Comparison of ENCODE assay signal across 2 cellular contexts in genomic region chrX:10166248-10166716, GRCh38.
TF ChIP-seq lines count a peak whose summit lies in the region.

No MANE protein-coding gene starts in this region.

TF ChIP-seq in HepG2, 621 proteins besides CTCF, POLR2A, EP300 and RAD21:
- TF ChIP-seq STAG1 (CRISPR knock-in tag; IDR thresholded peaks at IDR 0.05), result no peak
- TF ChIP-seq SOX13 (IDR thresholded peaks at IDR 0.05), result no peak
- TF ChIP-seq SOX13 (CRISPR knock-in tag; conservative IDR thresholded peaks at IDR 0.05 in 1 of 2, IDR thresholded peaks at IDR 0.05 in 1 of 2), result no peak
- TF ChIP-seq POLR2G (IDR thresholded peaks at IDR 0.05; ENCODE audit: low read depth, low read length), result no peak
- TF ChIP-seq HOMEZ (CRISPR knock-in tag; IDR thresholded peaks at IDR 0.05; ENCODE audit: low read depth), result no peak
- no peak for TF ChIP-seq TARDBP (CRISPR knock-in tag; IDR thresholded peaks at IDR 0.05)
- no peak for TF ChIP-seq AGO2 (optimal IDR thresholded peaks at IDR 0.05; ENCODE audit: low read depth, low read length)
- no peak for TF ChIP-seq ELF3 (CRISPR knock-in tag; IDR thresholded peaks at IDR 0.05)
- TF ChIP-seq PLSCR1 (CRISPR knock-in tag; IDR thresholded peaks at IDR 0.05; ENCODE audit: borderline replicate concordance), result no peak
- no peak for TF ChIP-seq ZNF512B (CRISPR knock-in tag; IDR thresholded peaks at IDR 0.05; ENCODE audit: borderline replicate concordance)
- no peak for TF ChIP-seq TP53 (CRISPR knock-in tag; conservative IDR thresholded peaks at IDR 0.05)
- no peak for TF ChIP-seq TRAFD1 (CRISPR knock-in tag; IDR thresholded peaks at IDR 0.05; ENCODE audit: borderline replicate concordance)
- TF ChIP-seq TSC22D2 (CRISPR knock-in tag; IDR thresholded peaks at IDR 0.05; ENCODE audit: borderline replicate concordance), result no peak
- TF ChIP-seq ZNF615 (CRISPR knock-in tag; IDR thresholded peaks at IDR 0.05; ENCODE audit: borderline replicate concordance), result no peak
- TF ChIP-seq ZFX (CRISPR knock-in tag; IDR thresholded peaks at IDR 0.05; ENCODE audit: low read depth), result no peak
- no peak for TF ChIP-seq ZFP41 (CRISPR knock-in tag; IDR thresholded peaks at IDR 0.05; ENCODE audit: borderline replicate concordance)
- no peak for TF ChIP-seq ZBTB7B (CRISPR knock-in tag; IDR thresholded peaks at IDR 0.05)
- no peak for TF ChIP-seq JDP2 (CRISPR knock-in tag; IDR thresholded peaks at IDR 0.05; ENCODE audit: borderline replicate concordance)
- TF ChIP-seq ZNF674 (CRISPR knock-in tag; IDR thresholded peaks at IDR 0.05; ENCODE audit: low read depth), result no peak
- no peak for TF ChIP-seq TFDP2 (CRISPR knock-in tag; IDR thresholded peaks at IDR 0.05)

TF ChIP-seq in K562, 482 proteins besides CTCF, POLR2A, EP300 and RAD21 (continues in another document):
- TF ChIP-seq TCF3 (CRISPR knock-in tag; IDR thresholded peaks at IDR 0.05) (peak; percentile 67), ZNF24 (IDR thresholded peaks at IDR 0.05) (no peak), ZFP1 (CRISPR knock-in tag; IDR thresholded peaks at IDR 0.05) (no peak), LCOR (CRISPR knock-in tag; IDR thresholded peaks at IDR 0.05) (no peak), ZFX (CRISPR knock-in tag; IDR thresholded peaks at IDR 0.05) (peak; percentile 59), SPI1 (IDR thresholded peaks at IDR 0.05; ENCODE audit: borderline replicate concordance, low read depth, low read length) (0 out of 2 replicates have a peak, but pooled peaks have one; percentile 18), ZNF407 (IDR thresholded peaks at IDR 0.05; ENCODE audit: low read depth) (no peak), CEBPB (tag; IDR thresholded peaks at IDR 0.05) (no peak), CTBP1 (IDR thresholded peaks at IDR 0.05; ENCODE audit: borderline replicate concordance) (peak; percentile 29; the same call in 1 of the 2 replicates), ARID3A (IDR thresholded peaks at IDR 0.05; ENCODE audit: borderline replicate concordance, low read depth, low read length) (no peak), HOMEZ (CRISPR knock-in tag; IDR thresholded peaks at IDR 0.05) (no peak), RNF2 (IDR thresholded peaks at IDR 0.05) (peak; percentile 49), RBFOX2 (IDR thresholded peaks at IDR 0.05; ENCODE audit: low read depth, low read length) (peak; percentile 67), ZNF134 (CRISPR knock-in tag; conservative IDR thresholded peaks at IDR 0.05) (no peak), HNRNPLL (IDR thresholded peaks at IDR 0.05; ENCODE audit: low read depth, low read length, poor library complexity, severe bottlenecking) (no peak), IFI16 (CRISPR knock-in tag; IDR thresholded peaks at IDR 0.05) (no peak), THRB (CRISPR knock-in tag; conservative IDR thresholded peaks at IDR 0.05) (no peak), BCOR (IDR thresholded peaks at IDR 0.05) (0 out of 2 replicates have a peak, but pooled peaks have one; percentile 23), ZNF785 (CRISPR knock-in tag; IDR thresholded peaks at IDR 0.05) (no peak), RFX1 (IDR thresholded peaks at IDR 0.05) (peak; percentile 50), XRCC4 (IDR thresholded peaks at IDR 0.05; ENCODE audit: extremely low read depth, insufficient read depth, insufficient read length) (no peak), CHAMP1 (IDR thresholded peaks at IDR 0.05) (no peak), BHLHE40 (IDR thresholded peaks at IDR 0.05; ENCODE audit: low read length) (peak; percentile 96), MTA3 (IDR thresholded peaks at IDR 0.05; ENCODE audit: borderline replicate concordance) (no peak), ZNF41 (CRISPR knock-in tag; conservative IDR thresholded peaks at IDR 0.05) (no peak), MCM5 (IDR thresholded peaks at IDR 0.05; ENCODE audit: low read depth) (no peak), ZNF592 (IDR thresholded peaks at IDR 0.05) (peak; percentile 48; the same call in 1 of the 2 replicates), ZBTB5 (IDR thresholded peaks at IDR 0.05) (no peak), POLR3A (IDR thresholded peaks at IDR 0.05; ENCODE audit: borderline replicate concordance, extremely low read depth, insufficient read depth, insufficient read length) (no peak)
